In the genomic region with DNA sequence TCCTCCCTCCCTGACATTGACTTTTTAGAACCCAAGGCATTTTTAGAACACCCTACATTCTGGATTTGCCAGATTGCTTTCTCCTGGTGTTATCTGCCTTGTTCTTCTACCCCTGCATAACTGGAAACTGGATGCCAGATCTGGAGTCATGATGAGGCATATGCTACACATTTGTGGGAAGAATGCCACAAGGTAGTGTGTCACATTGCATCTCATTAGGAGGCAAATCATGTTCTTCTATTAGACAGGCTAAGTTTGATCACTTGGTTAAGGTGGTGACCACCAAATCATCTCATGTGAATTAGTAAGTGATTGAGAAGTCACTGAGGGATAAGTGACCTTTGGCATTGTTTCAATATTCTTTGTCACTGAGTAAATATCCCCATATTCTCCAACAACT, we compare ENCODE assay signal across 16 cellular contexts. TPM values are rescaled to one million over a fixed set of nuclear protein-coding genes. Genes with fewer than 3 reads are reported as not detected.
DNase-seq lines count a peak whose midpoint lies in the region; ATAC-seq and TF ChIP-seq lines count a peak whose summit lies in the region.
"Had no signal": no experiment of that assay in that cellular context is flagged by ENCODE, and none has a peak within 500 bp of the region (broad histone marks: within the 10 kb centered on the region; RNA-seq: fewer than 3 reads in every experiment).

No MANE protein-coding gene starts in this region.

- H3K4me3 ChIP-seq in brain microvascular endothelial cell (ENCODE audit: low read depth, low read length), result no peak overlapping the region
- H3K4me3 ChIP-seq: BLaER1 treated with 17β-estradiol and CSF1 and Interleukin-3, amounts not matched to agents 10 nM and 100 nM had no signal

- no peak overlapping the region for H3K27ac ChIP-seq in brain microvascular endothelial cell
- H3K27ac ChIP-seq: BLaER1 treated with 17β-estradiol and CSF1 and Interleukin-3, amounts not matched to agents 10 nM and 100 nM had no signal

- H3K27me3 ChIP-seq in brain microvascular endothelial cell (replicated peaks), result peaks cover 34% of the 10 kb centered on the region

- no peaks in the 10 kb centered on the region for H3K36me3 ChIP-seq in brain microvascular endothelial cell (replicated peaks)

- peak; percentile 11 for DNase-seq in NCI-H2171 treated with DMSO at 0.1 percent for 48 hours (lab: John Stamatoyannopoulos, UW)
- no peak for DNase-seq in NCI-H2171 (lab: John Stamatoyannopoulos, UW)
- DNase-seq in HT-29 (ENCODE audit: low spot score), result peak; percentile 38
- peak; percentile 1 for DNase-seq in ecto neural progenitor cell (ENCODE audit: low spot score)
- DNase-seq in kidney tubule cell (ENCODE audit: low spot score), result peak; percentile 54
- DNase-seq in KBM-7, result no peak
- DNase-seq in brain microvascular endothelial cell, result no peak
- DNase-seq: 8988T; CD8-positive, alpha-beta T cell; DMS79 treated with DMSO at 0.1 percent for 48 hours; GF-D8 had no signal

- in situ Hi-C loops in KBM-7 (cut with MboI; ENCODE audit: low pct_unique_long_range_greater_than_20kb, low sequenced_read_pairs) (no loop called here), brain microvascular endothelial cell (cut with HindIII; ENCODE audit: low pct_ligation_motif_present, low sequenced_read_pairs) (no loop called here)

- ATAC-seq in GM21825 (IDR thresholded peaks at IDR 0.05; ENCODE audit: unreplicated experiment), result no peak
- ATAC-seq: CD8-positive, alpha-beta T cell had no signal

- no peak for TF ChIP-seq CTCF in brain microvascular endothelial cell (IDR thresholded peaks at IDR 0.05; ENCODE audit: low read depth, low read length, missing control alignments)

RNA-seq across cellular contexts. Expression of a gene that starts 12.9 kb away (rescaled TPM):
- total RNA-seq in HT-29 (2014; rRNA removed; shearing (Covaris generic)), result 0.16 TPM in 1 of 2 replicates, not detected in the other
- total RNA-seq: B cell; CD8-positive, alpha-beta T cell; H1; H9 had no signal

Comparison
In these comparisons a context has a peak if more than half of its experiments do, and no peak if none do; other contexts are left out.
1. DNase-seq: peak in NCI-H2171 treated with DMSO at 0.1 percent for 48 hours (single experiment), HT-29 (single experiment), ecto neural progenitor cell (single experiment) and kidney tubule cell (single experiment); none in NCI-H2171 (single experiment), KBM-7 (single experiment) and brain microvascular endothelial cell (single experiment).